24 cellular contexts compared by ENCODE assay signal in the genomic region with DNA sequence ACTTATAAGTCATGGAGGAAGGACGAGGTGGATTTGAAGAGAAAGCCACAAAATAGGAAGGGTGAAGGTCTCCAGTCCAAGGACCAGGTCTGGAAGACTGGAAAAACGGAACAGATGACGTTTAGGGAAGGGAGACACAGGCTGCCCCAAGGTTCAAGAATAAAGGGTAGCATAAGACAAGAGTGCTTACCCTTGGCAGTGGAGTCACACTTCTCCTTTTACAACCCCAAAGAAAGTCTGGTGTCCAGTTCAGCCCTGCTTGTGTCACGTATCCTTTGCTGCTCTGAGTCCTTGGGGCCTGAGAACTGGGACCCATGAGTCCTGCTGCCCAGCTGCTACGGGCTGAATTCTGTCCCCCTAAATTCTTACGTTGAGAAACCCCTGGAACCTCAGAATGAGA.
"Had no signal": no experiment of that assay in that cellular context is flagged by ENCODE, and none has a peak within 500 bp of the region (broad histone marks: within the 10 kb centered on the region; RNA-seq: fewer than 3 reads in every experiment).

No MANE protein-coding gene starts in this region.

- H2AFZ ChIP-seq: parathyroid adenoma had no signal

- H3K4me1 Mint-ChIP-seq: activated naive CD4-positive, alpha-beta T cell treated with anti-CD3 and anti-CD28 coated beads, Interleukin-2, amount 50 U/mL, for 24 hours had no signal

- H3K9ac ChIP-seq: parathyroid adenoma had no signal

- H3K27me3 Mint-ChIP-seq: activated naive CD4-positive, alpha-beta T cell treated with anti-CD3 and anti-CD28 coated beads, Interleukin-2, amount 50 U/mL, for 24 hours; central memory CD8-positive, alpha-beta T cell; stimulated activated naive CD8-positive, alpha-beta T cell treated with anti-CD3 and anti-CD28 coated beads, Interleukin-15, amount 100 ng/mL, for 72 hours; T-helper 17 cell; type B pancreatic cell had no signal

- H3K9me3 ChIP-seq: ascending aorta, colonic mucosa, gastroesophageal sphincter, heart left ventricle, suprapubic skin had no signal

- H3K36me3 ChIP-seq: colonic mucosa had no signal

- H3K4me1 ChIP-seq: ascending aorta, colonic mucosa, gastroesophageal sphincter, parathyroid adenoma, suprapubic skin had no signal

- DNase-seq: activated CD4-positive, alpha-beta T cell treated with anti-CD3 and anti-CD28 coated beads for 1 hour; activated CD8-positive, alpha-beta memory T cell treated with anti-CD3 and anti-CD28 coated beads for 24 hours; activated CD8-positive, alpha-beta memory T cell treated with anti-CD3 and anti-CD28 coated beads, Interleukin-2, amount 50 U/mL, for 48 hours; activated gamma-delta T cell; activated T-cell treated with anti-CD3 and anti-CD28 coated beads, Interleukin-2, amount 50 U/mL, for 72 hours; colonic mucosa; effector CD4-positive, alpha-beta T cell; heart left ventricle; left ventricle myocardium superior; mesenchymal stem cell; retina; stimulated activated CD4-positive, alpha-beta T cell treated with anti-CD3 and anti-CD28 coated beads, Interleukin-2, amount 100 ng/mL, for 24 hours; stimulated activated naive CD8-positive, alpha-beta T cell treated with anti-CD3 and anti-CD28 coated beads, Interleukin-15, amount 100 ng/mL, for 72 hours; T-helper 17 cell; WERI-Rb-1 had no signal

- H3K4me3 ChIP-seq: ascending aorta, colonic mucosa, gastroesophageal sphincter, heart left ventricle, suprapubic skin had no signal

- ATAC-seq: activated T-cell treated with anti-CD3 and anti-CD28 coated beads, Interleukin-2, amount 50 U/mL, for 72 hours; esophagus mucosa; gastroesophageal sphincter; heart left ventricle; left ventricle myocardium superior; stimulated activated naive CD8-positive, alpha-beta T cell treated with anti-CD3 and anti-CD28 coated beads, Interleukin-15, amount 100 ng/mL, for 72 hours; T-helper 17 cell had no signal

- H3K27me3 ChIP-seq: ascending aorta, colonic mucosa, gastroesophageal sphincter, heart left ventricle, suprapubic skin had no signal

- H3K9me3 Mint-ChIP-seq: activated naive CD4-positive, alpha-beta T cell treated with anti-CD3 and anti-CD28 coated beads, Interleukin-2, amount 50 U/mL, for 24 hours; activated T-cell treated with anti-CD3 and anti-CD28 coated beads, Interleukin-2, amount 50 U/mL, for 72 hours; central memory CD8-positive, alpha-beta T cell; nephron; stimulated activated naive CD8-positive, alpha-beta T cell treated with anti-CD3 and anti-CD28 coated beads, Interleukin-15, amount 100 ng/mL, for 72 hours; type B pancreatic cell had no signal

- H3K79me2 ChIP-seq: parathyroid adenoma had no signal

- H3K4me3 Mint-ChIP-seq: activated naive CD4-positive, alpha-beta T cell treated with anti-CD3 and anti-CD28 coated beads, Interleukin-2, amount 50 U/mL, for 24 hours; activated T-cell treated with anti-CD3 and anti-CD28 coated beads, Interleukin-2, amount 50 U/mL, for 72 hours; central memory CD8-positive, alpha-beta T cell; nephron; stimulated activated naive CD8-positive, alpha-beta T cell treated with anti-CD3 and anti-CD28 coated beads, Interleukin-15, amount 100 ng/mL, for 72 hours; T-helper 17 cell; type B pancreatic cell had no signal

- H3K27ac Mint-ChIP-seq: activated naive CD4-positive, alpha-beta T cell treated with anti-CD3 and anti-CD28 coated beads, Interleukin-2, amount 50 U/mL, for 24 hours; activated T-cell treated with anti-CD3 and anti-CD28 coated beads, Interleukin-2, amount 50 U/mL, for 72 hours; nephron; T-helper 17 cell; type B pancreatic cell had no signal

- H3K27ac ChIP-seq: ascending aorta, colonic mucosa, gastroesophageal sphincter, parathyroid adenoma, suprapubic skin, WERI-Rb-1 had no signal
